6 cellular contexts compared by ENCODE assay signal in genomic region chr5:167852515-167852914, GRCh38.
"Had no signal": no experiment of that assay in that cellular context is flagged by ENCODE, and none has a peak within 500 bp of the region (broad histone marks: within the 10 kb centered on the region; RNA-seq: fewer than 3 reads in every experiment).

No MANE protein-coding gene starts in this region.

- H3K9ac ChIP-seq: KMS-11 had no signal

- H3K4me2 ChIP-seq: KMS-11 had no signal

- DNase-seq: GOT3, H7, HCEC 1CT, KBM-7 had no signal

- H3K27ac ChIP-seq: HL-60, KMS-11 had no signal
